Comparison of ENCODE assay signal across 8 cellular contexts in the genomic region with DNA sequence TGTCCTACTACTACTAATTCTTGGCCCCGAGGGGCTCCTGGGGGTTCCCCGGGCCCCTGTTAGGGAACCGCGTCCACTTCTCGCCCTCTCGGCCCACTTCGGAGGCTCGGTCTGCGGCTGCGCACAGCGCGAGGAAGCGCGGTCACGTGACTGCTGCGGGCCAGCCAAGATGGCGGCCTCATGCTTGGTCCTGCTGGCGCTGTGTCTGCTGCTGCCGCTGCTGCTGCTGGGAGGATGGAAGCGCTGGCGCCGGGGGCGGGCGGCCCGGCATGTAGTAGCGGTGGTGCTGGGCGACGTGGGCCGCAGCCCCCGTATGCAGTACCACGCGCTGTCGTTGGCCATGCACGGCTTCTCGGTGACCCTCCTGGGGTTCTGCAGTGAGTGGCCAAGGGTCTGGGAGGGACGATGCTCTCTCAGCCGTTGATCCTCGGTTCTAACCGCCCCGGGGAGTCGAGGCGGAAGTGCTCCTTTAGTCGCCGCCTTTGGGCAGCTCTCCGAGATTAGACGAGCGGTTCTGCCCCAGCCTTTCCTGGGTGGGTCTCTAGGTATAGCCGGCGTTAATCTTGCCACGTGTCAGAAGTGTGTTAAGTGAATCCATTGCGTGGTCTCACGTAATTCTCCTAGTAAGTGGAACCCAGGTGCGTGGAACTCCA. TPM values are rescaled to one million over a fixed set of nuclear protein-coding genes. Genes with fewer than 3 reads are reported as not detected.
DNase-seq lines count a peak whose midpoint lies in the region; ATAC-seq and TF ChIP-seq lines count a peak whose summit lies in the region.

A gene with protein sequence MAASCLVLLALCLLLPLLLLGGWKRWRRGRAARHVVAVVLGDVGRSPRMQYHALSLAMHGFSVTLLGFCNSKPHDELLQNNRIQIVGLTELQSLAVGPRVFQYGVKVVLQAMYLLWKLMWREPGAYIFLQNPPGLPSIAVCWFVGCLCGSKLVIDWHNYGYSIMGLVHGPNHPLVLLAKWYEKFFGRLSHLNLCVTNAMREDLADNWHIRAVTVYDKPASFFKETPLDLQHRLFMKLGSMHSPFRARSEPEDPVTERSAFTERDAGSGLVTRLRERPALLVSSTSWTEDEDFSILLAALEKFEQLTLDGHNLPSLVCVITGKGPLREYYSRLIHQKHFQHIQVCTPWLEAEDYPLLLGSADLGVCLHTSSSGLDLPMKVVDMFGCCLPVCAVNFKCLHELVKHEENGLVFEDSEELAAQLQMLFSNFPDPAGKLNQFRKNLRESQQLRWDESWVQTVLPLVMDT (plus strand): TSS at position 163 of the 653 bp plus-strand sequence. CDS start 7 bp downstream, at position 170.

- TF ChIP-seq CTCF in AG09309 (IDR thresholded peaks at IDR 0.05; ENCODE audit: control insufficient read depth, insufficient read depth, low read depth, low read length, missing control alignments) = no peak

- peak within 1 kb of the TSS; percentile 80 for H3K4me3 ChIP-seq in AG09309 (ENCODE audit: control insufficient read depth, low read depth, low read length)

- ATAC-seq in GM18909 (IDR thresholded peaks at IDR 0.05; ENCODE audit: poor library complexity, unreplicated experiment) (peak; percentile 88), HG03159 (IDR thresholded peaks at IDR 0.05; ENCODE audit: unreplicated experiment) (peak; percentile 84)

- DNase-seq in AG09309 (ENCODE audit: low read depth) (peak; percentile 35), NCI-H446 treated with DMSO at 0.1 percent for 48 hours (lab: John Stamatoyannopoulos, UW) (peak; percentile 47), cerebellum (ENCODE audit: low spot score) (peak; percentile 91), kidney glomerular epithelial cell (lab: John Stamatoyannopoulos, UW) (peak; percentile 73)
- peak; percentile 83 for DNase-seq in activated CD4-positive, alpha-beta T cell treated with anti-CD3 and anti-CD28 coated beads for 1 hour
- DNase-seq in stimulated activated CD4-positive, alpha-beta T cell treated with anti-CD3 and anti-CD28 coated beads, Interleukin-1b, Interleukin-23, amount 100 ng/mL, for 1 hour (ENCODE audit: low read depth in 2 of 2) = peak; percentile 74 to 79

RNA-seq across cellular contexts. Expression of the gene that starts here (rescaled TPM):
- 11.4 TPM for total RNA-seq in cerebellum

Comparison
In these comparisons a context has a peak if more than half of its experiments do, and no peak if none do; other contexts are left out.
1. Peak in every context shown above with its lines: DNase-seq, ATAC-seq and H3K4me3 ChIP-seq.
2. DNase-seq: peak in every context shown above with its lines; median percentile 91 in cerebellum; 83 in activated CD4-positive, alpha-beta T cell treated with anti-CD3 and anti-CD28 coated beads for 1 hour; 76 in stimulated activated CD4-positive, alpha-beta T cell treated with anti-CD3 and anti-CD28 coated beads, Interleukin-1b, Interleukin-23, amount 100 ng/mL, for 1 hour; 73 in kidney glomerular epithelial cell; 47 in NCI-H446 treated with DMSO at 0.1 percent for 48 hours; 35 in AG09309.